Comparison of ENCODE assay signal across 22 cellular contexts in genomic region chr11:103547691-103548090, GRCh38.
"Had no signal": no experiment of that assay in that cellular context is flagged by ENCODE, and none has a peak within 500 bp of the region (broad histone marks: within the 10 kb centered on the region; RNA-seq: fewer than 3 reads in every experiment).

No MANE protein-coding gene starts in this region.

- H3K9me3 ChIP-seq: SK-N-SH had no signal

- H3K4me2 ChIP-seq: KMS-11, SK-N-SH had no signal

- H3K27ac ChIP-seq: KMS-11 had no signal

- FAIRE-seq: HepG2, K562, RCC 7860 had no signal

- H3K27ac Mint-ChIP-seq: IgD-negative memory B cell had no signal

- H3K4me3 Mint-ChIP-seq: IgD-negative memory B cell had no signal

- H3K27me3 Mint-ChIP-seq: IgD-negative memory B cell had no signal

- H3K4me1 Mint-ChIP-seq: IgD-negative memory B cell had no signal

- H3K36me3 Mint-ChIP-seq: IgD-negative memory B cell had no signal

- H3K4me3 ChIP-seq: K562 had no signal

- H3K9ac ChIP-seq: KMS-11, SK-N-SH had no signal

- DNase-seq: Kasumi-1, MM.1S, NCI-H1092 treated with DMSO at 0.1 percent for 48 hours, NCI-H1436, NCI-H187, NCI-H2029, NCI-H2081 treated with DMSO at 0.1 percent for 48 hours, NCI-H2171, NCI-H226, NCI-H446, NCI-H510A, NCI-H524 treated with DMSO at 0.1 percent for 48 hours, NCI-H774, RPMI8226, SHP77, SK-N-SH, SW 1271 had no signal
